ENCODE assay signal across 8 cellular contexts in genomic region chr17:39754161-39754957, GRCh38. TPM values are rescaled to one million over a fixed set of nuclear protein-coding genes. Genes with fewer than 3 reads are reported as not detected.
A peak's percentile ranks its signal among the peaks of the same experiment; 100 is the strongest.
DNase-seq lines count a peak whose midpoint lies in the region; ATAC-seq and TF ChIP-seq lines count a peak whose summit lies in the region.

No MANE protein-coding gene starts in this region.

- peak; percentile 89 for TF ChIP-seq CTCF in CD4-positive, alpha-beta T cell (IDR thresholded peaks at IDR 0.05)
- peak; percentile 90 for TF ChIP-seq CTCF in lung (IDR thresholded peaks at IDR 0.05; ENCODE audit: control extremely low read depth, extremely low read depth)

- H3K27ac Mint-ChIP-seq in CD4-positive, alpha-beta T cell, result peak overlapping the region; percentile 92
- H3K27ac Mint-ChIP-seq in activated CD4-positive, alpha-beta memory T cell treated with anti-CD3 and anti-CD28 coated beads for 36 hours, result peak overlapping the region; percentile 91

- no peaks in the 10 kb centered on the region for H3K9me3 ChIP-seq in CD4-positive, alpha-beta T cell (ENCODE audit: control insufficient read depth, low read length)
- H3K9me3 ChIP-seq in duodenal mucosa (ENCODE audit: control insufficient read depth in 1 of 2, low read length in 2 of 2), result no peaks in the 10 kb centered on the region
- H3K9me3 ChIP-seq in lung (ENCODE audit: control insufficient read depth in 2 of 2, insufficient read depth in 1 of 2, low read length in 1 of 2), result no peaks in the 10 kb centered on the region

- H3K4me3 ChIP-seq in duodenal mucosa (ENCODE audit: low read depth in 1 of 2, low read length in 2 of 2) (peak overlapping the region; percentile 67 to 85), lung (peak overlapping the region; percentile 45)

- no peaks in the 10 kb centered on the region for H3K36me3 ChIP-seq in duodenal mucosa (ENCODE audit: control insufficient read depth in 1 of 2, insufficient read depth in 2 of 2, low read length in 2 of 2)
- H3K36me3 ChIP-seq in lung (ENCODE audit: control insufficient read depth in 2 of 2, insufficient read depth in 2 of 2, low read length in 2 of 2), result no peaks in the 10 kb centered on the region

- intact Hi-C loops in CD4-positive, alpha-beta T cell (cut with DNase I, micrococcal nuclease), result loop anchor here (1.0 to 5.0 kb wide), 11 partner anchors 24 to 227 kb away; partner anchors contain the start of genes IKZF3 (in 2 of the 2), LRRC3C (in 1 of the 2), MIEN1 (in 1 of the 2) and ORMDL3 (in 1 of the 2)
- intact Hi-C loops in activated CD4-positive, alpha-beta memory T cell treated with anti-CD3 and anti-CD28 coated beads for 36 hours (cut with micrococcal nuclease), result loop anchor here (1.0 to 5.0 kb wide), 7 partner anchors 38 to 226 kb away; partner anchors contain the start of genes PGAP3, PSMD3 and STARD3

- CTCF ChIA-PET in CD4-positive, alpha-beta T cell (lab: Charles Lee), result interaction anchor here (0.9 to 6.4 kb wide), 22 partner anchors 9 to 226 kb away, joined by 3 to 52 read pairs (median 6); partner anchors contain the start of genes IKZF3, MIEN1, PGAP3 and PNMT
- CTCF ChIA-PET in activated CD4-positive, alpha-beta memory T cell treated with anti-CD3 and anti-CD28 coated beads for 36 hours (lab: Charles Lee), result interaction anchor here (0.7 to 2.8 kb wide), 14 partner anchors 15 to 226 kb away, joined by 3 to 20 read pairs (median 6); partner anchors contain the start of genes IKZF3, MIEN1 and PSMD3

- peaks cover 39 to 46% of the 10 kb centered on the region in 2 donors for H3K4me1 ChIP-seq in duodenal mucosa (ENCODE audit: control insufficient read depth in 1 of 2, insufficient read depth in 2 of 2, low read length in 2 of 2)
- no peaks in the 10 kb centered on the region for H3K4me1 ChIP-seq in lung (ENCODE audit: control insufficient read depth in 2 of 2, insufficient read depth in 2 of 2, low read length in 2 of 2)

- POLR2A ChIA-PET in CD4-positive, alpha-beta T cell (lab: Charles Lee), result interaction anchor here (0.6 to 5.0 kb wide), 37 partner anchors 16 to 601 kb away, joined by 3 to 52 read pairs (median 5); partner anchors contain the start of genes CASC3, CDK12, FBXL20 and IKZF3
- POLR2A ChIA-PET in activated CD4-positive, alpha-beta memory T cell treated with anti-CD3 and anti-CD28 coated beads for 36 hours (lab: Charles Lee), result interaction anchor here (0.5 to 4.5 kb wide), 12 partner anchors 10 to 809 kb away, joined by 3 to 42 read pairs (median 5); partner anchors contain the start of genes IKZF3 and PSMD3

- H3K9me3 Mint-ChIP-seq in CD4-positive, alpha-beta T cell, result no peaks in the 10 kb centered on the region
- H3K9me3 Mint-ChIP-seq in activated CD4-positive, alpha-beta memory T cell treated with anti-CD3 and anti-CD28 coated beads for 36 hours, result no peaks in the 10 kb centered on the region

- H3K27ac ChIP-seq in CD4-positive, alpha-beta T cell (ENCODE audit: low read depth, low read length), result peak overlapping the region; percentile 97
- H3K27ac ChIP-seq in duodenal mucosa (ENCODE audit: low read depth, low read length), result peak overlapping the region; percentile 92
- H3K27ac ChIP-seq in lung (ENCODE audit: low read depth in 1 of 2, low read length in 1 of 2), result peak overlapping the region; percentile 82 to 97

- peak; percentile 92 to 98 (median 96) for DNase-seq in CD4-positive, alpha-beta T cell
- DNase-seq in NCI-H774 (lab: John Stamatoyannopoulos, UW) (peak; percentile 95), lung (ENCODE audit: low spot score) (peak; percentile 95)
- peak; percentile 98 for DNase-seq in activated CD4-positive, alpha-beta memory T cell treated with anti-CD3 and anti-CD28 coated beads for 36 hours
- peak; percentile 86 to 94 (median 88) for DNase-seq in stimulated activated CD4-positive, alpha-beta T cell treated with anti-CD3 and anti-CD28 coated beads, TNF-alpha, amount 100 ng/mL, for 24 hours (ENCODE audit: low read depth in 3 of 3)

- H3K4me1 Mint-ChIP-seq in CD4-positive, alpha-beta T cell (ENCODE audit: low read depth), result peaks cover 56% of the 10 kb centered on the region
- H3K4me1 Mint-ChIP-seq in activated CD4-positive, alpha-beta memory T cell treated with anti-CD3 and anti-CD28 coated beads for 36 hours (ENCODE audit: low read depth), result peaks cover 67% of the 10 kb centered on the region

- ATAC-seq in CD4-positive, alpha-beta T cell (ENCODE audit: poor library complexity), result peak; percentile 72
- peak; percentile 66 for ATAC-seq in GM19372 (IDR thresholded peaks at IDR 0.05; ENCODE audit: low read depth, unreplicated experiment)
- peak; percentile 51 for ATAC-seq in HG03520 (IDR thresholded peaks at IDR 0.05; ENCODE audit: unreplicated experiment)
- ATAC-seq in lung (ENCODE audit: insufficient read depth, low FRiP score), result peak; percentile 93

- H3K27me3 ChIP-seq in CD4-positive, alpha-beta T cell (ENCODE audit: control insufficient read depth, insufficient read depth, low read length), result no peaks in the 10 kb centered on the region
- H3K27me3 ChIP-seq in duodenal mucosa (ENCODE audit: control insufficient read depth in 1 of 2, insufficient read depth in 2 of 2, low read length in 2 of 2) (no peaks in the 10 kb centered on the region), lung (ENCODE audit: control insufficient read depth, insufficient read depth) (no peaks in the 10 kb centered on the region)

- peak overlapping the region; percentile 87 for H3K4me3 Mint-ChIP-seq in CD4-positive, alpha-beta T cell
- peak overlapping the region; percentile 78 for H3K4me3 Mint-ChIP-seq in activated CD4-positive, alpha-beta memory T cell treated with anti-CD3 and anti-CD28 coated beads for 36 hours

- peak overlapping the region; percentile 71 to 88 for H3K9ac ChIP-seq in duodenal mucosa (ENCODE audit: low read depth in 1 of 2, low read length in 2 of 2)

- 0 to 1% methylated on average over 64 to 91 of the region's 91 CpGs for WGBS in lung, 2 donors

- H3K36me3 Mint-ChIP-seq in CD4-positive, alpha-beta T cell (ENCODE audit: low read depth), result peaks cover 4% of the 10 kb centered on the region
- peaks cover 3% of the 10 kb centered on the region for H3K36me3 Mint-ChIP-seq in activated CD4-positive, alpha-beta memory T cell treated with anti-CD3 and anti-CD28 coated beads for 36 hours

- H3K27me3 Mint-ChIP-seq in CD4-positive, alpha-beta T cell, result no peaks in the 10 kb centered on the region
- H3K27me3 Mint-ChIP-seq in activated CD4-positive, alpha-beta memory T cell treated with anti-CD3 and anti-CD28 coated beads for 36 hours, result no peaks in the 10 kb centered on the region

RNA-seq across cellular contexts. Expression of gene GRB7, which starts 16.6 kb away (rescaled TPM):
- total RNA-seq in CD4-positive, alpha-beta T cell, result not detected
- 1 to 10 TPM in 1 of 2 experiments, under 1 TPM in 1; 0.34 to 1.2 TPM for total RNA-seq in activated CD4-positive, alpha-beta memory T cell treated with anti-CD3 and anti-CD28 coated beads for 36 hours
- total RNA-seq in lung, result 10 to 100 TPM; 19.8 to 25.5 TPM
- polyA plus RNA-seq in lung, result 10 to 100 TPM in 1 of 2 donors, 1 to 10 TPM in 1; 6.6 to 13.4 TPM

RNA-seq across cellular contexts. Expression of gene MIEN1, which starts 24.0 kb away (rescaled TPM):
- total RNA-seq in CD4-positive, alpha-beta T cell, result 10 to 100 TPM; 31.5 to 32.3 TPM
- 10 to 100 TPM; 41.0 to 43.8 TPM for total RNA-seq in activated CD4-positive, alpha-beta memory T cell treated with anti-CD3 and anti-CD28 coated beads for 36 hours
- 10 to 100 TPM; 20.8 to 47.2 TPM for total RNA-seq in lung
- 100 to 1,000 TPM in 1 of 2 donors, 10 to 100 TPM in 1; 69.3 to 136 TPM for polyA plus RNA-seq in lung

RNA-seq across cellular contexts. Expression of gene ERBB2, which starts 54.5 kb away (rescaled TPM):
- total RNA-seq in CD4-positive, alpha-beta T cell, result 1 to 10 TPM; 2.4 to 4.6 TPM
- total RNA-seq in activated CD4-positive, alpha-beta memory T cell treated with anti-CD3 and anti-CD28 coated beads for 36 hours, result 1 to 10 TPM; 5.9 to 6.3 TPM
- total RNA-seq in lung, result 100 to 1,000 TPM; 119 to 130 TPM
- polyA plus RNA-seq in lung, result 10 to 100 TPM; 32.2 to 40.1 TPM

Comparison
In these comparisons a context has a peak if more than half of its experiments do, and no peak if none do; other contexts are left out.
1. Peak in every context shown above with its lines: DNase-seq, ATAC-seq, H3K4me3 ChIP-seq and H3K27ac ChIP-seq.
2. RNA of gene GRB7, which starts 16.6 kb away (total RNA-seq): 19.8 to 25.5 TPM in lung; 0.34 to 1.2 TPM in activated CD4-positive, alpha-beta memory T cell treated with anti-CD3 and anti-CD28 coated beads for 36 hours and not detected in CD4-positive, alpha-beta T cell; every median in the first group is over 4 times any median in the second.
3. RNA of gene ERBB2, which starts 54.5 kb away (total RNA-seq): 119 to 130 TPM in lung; 5.9 to 6.3 TPM in activated CD4-positive, alpha-beta memory T cell treated with anti-CD3 and anti-CD28 coated beads for 36 hours and 2.4 to 4.6 TPM in CD4-positive, alpha-beta T cell; every median in the first group is over 10 times any median in the second.